ENCODE assay signal across 8 cellular contexts in the genomic region with DNA sequence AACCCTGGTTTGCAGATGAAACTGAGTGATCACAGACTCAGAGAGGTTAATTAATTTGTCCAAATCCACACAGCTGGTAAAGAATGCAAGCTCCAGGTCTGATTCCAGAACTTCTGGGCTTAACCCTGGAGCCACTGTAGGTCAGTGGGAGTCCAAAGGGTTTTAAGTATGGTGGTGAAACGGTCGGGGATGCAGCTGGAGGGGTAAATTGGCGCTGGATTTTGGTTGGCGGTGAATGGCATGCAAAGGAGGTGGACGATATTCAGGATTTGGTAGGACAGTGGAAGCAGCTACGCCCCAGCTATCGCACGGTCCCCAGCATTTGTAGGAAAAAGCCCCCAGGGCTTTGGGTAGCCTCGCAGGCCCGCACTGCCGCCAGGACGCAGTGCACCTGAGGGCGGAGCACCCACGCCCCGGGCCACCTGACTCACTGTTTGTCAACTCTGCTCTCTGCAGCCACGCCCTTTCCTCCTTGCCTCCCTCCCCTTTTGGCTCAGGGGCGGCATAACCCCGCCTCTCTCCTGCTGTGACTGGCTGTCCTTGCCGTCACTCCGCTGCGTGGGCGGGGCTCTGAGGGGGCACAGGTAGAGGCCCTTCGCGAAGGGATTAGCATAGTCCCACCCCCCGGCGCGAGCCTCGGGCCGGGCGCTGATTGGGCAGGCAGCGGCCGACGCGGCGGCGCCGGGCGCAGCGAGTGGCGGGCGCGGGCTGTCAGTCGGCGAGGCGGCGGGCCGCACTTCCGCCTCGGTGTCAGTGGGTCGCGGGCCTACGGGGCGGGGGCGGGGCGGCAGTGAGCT. TPM values are rescaled to one million over a fixed set of nuclear protein-coding genes. Genes with fewer than 3 reads are reported as not detected.
DNase-seq lines count a peak whose midpoint lies in the region; ATAC-seq, FAIRE-seq and TF ChIP-seq lines count a peak whose summit lies in the region.

A gene (plus strand): TSS at position 750 of the 797 bp plus-strand sequence. CDS start 17,664 bp downstream, outside the sequence.

- peaks cover 0 to 24% (median 9%) of the 10 kb centered on the region in 11 experiments; a peak in 12 of 22 replicates for H3K36me3 ChIP-seq in BLaER1 treated with 17β-estradiol and CSF1 and Interleukin-3, amounts not matched to agents 10 nM and 100 nM
- peaks cover 9 to 19% of the 10 kb centered on the region in 2 experiments; a peak in 4 of 5 replicates for H3K36me3 ChIP-seq in HepG2 (replicated peaks in 1 of 2; ENCODE audit: control insufficient read depth in 1 of 2, insufficient read depth in 2 of 2, low read length in 2 of 2)

- TF ChIP-seq EP300 in HepG2 (IDR thresholded peaks at IDR 0.05; ENCODE audit: low read depth in 2 of 2, low read length in 2 of 2) (peak in 1 of 2 experiments; percentile 59; a peak in 1 of 4 replicates), HepG2 (CRISPR knock-in tag; IDR thresholded peaks at IDR 0.05; ENCODE audit: borderline replicate concordance) (no peak; the same call in 1 of the 2 replicates)

- WGBS in HepG2 (ENCODE audit: low lambda C conversion rate) = 2% methylated on average over 40 of the region's 55 CpGs

- BruUV-seq in HepG2 (replicated peaks; lab: Mats Ljungman, UMichigan) = no TSS peak

- H3K4me1 Mint-ChIP-seq in dendritic cell treated with granulocyte-macrophage colony-stimulating factor and Interleukin-4, amounts not matched to agents 40 ng/mL and 50 ng/mL, for 4 days (ENCODE audit: low read depth) = peaks cover 44% of the 10 kb centered on the region

- H3K27ac Mint-ChIP-seq in dendritic cell treated with granulocyte-macrophage colony-stimulating factor and Interleukin-4, amounts not matched to agents 40 ng/mL and 50 ng/mL, for 4 days = peak within 1 kb of the TSS; percentile 65

- H3K27ac ChIP-seq in BLaER1 treated with 17β-estradiol and CSF1 and Interleukin-3, amounts not matched to agents 10 nM and 100 nM = peak within 1 kb of the TSS; percentile 17 to 69 (median 51); a peak in 15 of 22 replicates
- peak within 1 kb of the TSS; percentile 60 for H3K27ac ChIP-seq in HepG2 (ENCODE audit: extremely low read length, insufficient read depth, low read length)

- H3K79me2 ChIP-seq in HepG2 (ENCODE audit: insufficient read depth, low read length) = peaks cover 41% of the 10 kb centered on the region

- in situ Hi-C loops in HepG2 (cut with HindIII; ENCODE audit: extremely low pct_ligation_motif_present, low pct_unique_long_range_greater_than_20kb) = no loop called here

- H3K9me3 Mint-ChIP-seq in dendritic cell treated with granulocyte-macrophage colony-stimulating factor and Interleukin-4, amounts not matched to agents 40 ng/mL and 50 ng/mL, for 4 days = peaks cover 7% of the 10 kb centered on the region

- H3K4me2 ChIP-seq in BLaER1 treated with 17β-estradiol and CSF1 and Interleukin-3, amounts not matched to agents 10 nM and 100 nM = peak within 1 kb of the TSS; percentile 86 to 97 (median 93)
- H3K4me2 ChIP-seq in HepG2 (ENCODE audit: low read depth, low read length) = peak within 1 kb of the TSS; percentile 97

- no peaks in the 10 kb centered on the region for H3K27me3 ChIP-seq in BLaER1 treated with 17β-estradiol and CSF1 and Interleukin-3, amounts not matched to agents 10 nM and 100 nM
- H3K27me3 ChIP-seq in HepG2 (ENCODE audit: control insufficient read depth in 1 of 2, insufficient read depth in 2 of 2, low read length in 2 of 2) = peaks cover 3 to 18% of the 10 kb centered on the region in 2 experiments; a peak in 3 of 5 replicates

- H3K4me3 ChIP-seq in BLaER1 treated with 17β-estradiol and CSF1 and Interleukin-3, amounts not matched to agents 10 nM and 100 nM = peak within 1 kb of the TSS; percentile 58 to 77 (median 69)
- H3K4me3 ChIP-seq in HepG2 (replicated peaks in 1 of 3; ENCODE audit: insufficient read depth in 1 of 3, low read depth in 2 of 3, low read length in 3 of 3) = peak within 1 kb of the TSS; percentile 85 to 97 (median 86)

- peak; percentile 99 for FAIRE-seq in HepG2 (lab: Jason Lieb, UNC)

- peaks cover 8% of the 10 kb centered on the region for H3K27me3 Mint-ChIP-seq in dendritic cell treated with granulocyte-macrophage colony-stimulating factor and Interleukin-4, amounts not matched to agents 40 ng/mL and 50 ng/mL, for 4 days

- peak in 1 of 2 experiments; percentile 44; a peak in 2 of 4 replicates for TF ChIP-seq POLR2A in HepG2 (IDR thresholded peaks at IDR 0.05; ENCODE audit: insufficient read depth in 1 of 2, low read depth in 2 of 2, low read length in 2 of 2)

- CTCF ChIA-PET in HepG2 (lab: Yijun Ruan, JAX; ENCODE audit: low intra/inter-chr PET ratio, low total read pairs) = no interaction called here

- peak within 1 kb of the TSS; percentile 61 to 86 (median 76) for H3K9ac ChIP-seq in BLaER1 treated with 17β-estradiol and CSF1 and Interleukin-3, amounts not matched to agents 10 nM and 100 nM
- peak within 1 kb of the TSS; percentile 90 for H3K9ac ChIP-seq in HepG2 (ENCODE audit: insufficient read depth, low read depth, low read length)

- DNase-seq in NCI-H748 treated with DMSO at 0.1 percent for 48 hours (lab: John Stamatoyannopoulos, UW) (peak; percentile 91), HepG2 (ENCODE audit: low spot score) (peak; percentile 99)
- DNase-seq in activated CD4-positive, alpha-beta T cell treated with anti-CD3 and anti-CD28 coated beads, Interleukin-2, amount 50 U/mL, for 24 hours (ENCODE audit: low read depth in 1 of 2, low spot score in 1 of 2) = peak; percentile 100
- peak; percentile 100 for DNase-seq in stimulated activated CD4-positive, alpha-beta T cell treated with anti-CD3 and anti-CD28 coated beads, Interleukin-4, amount 100 ng/mL, for 1 hour

- intact Hi-C loops in dendritic cell treated with granulocyte-macrophage colony-stimulating factor and Interleukin-4, amounts not matched to agents 40 ng/mL and 50 ng/mL, for 4 days (cut with micrococcal nuclease) = loop anchor here (2.0 to 5.0 kb wide), 2 partner anchors 55 to 64 kb away; a partner anchor contains a TSS
- intact Hi-C loops in HepG2 (cut with micrococcal nuclease; ENCODE audit: unreplicated experiment) = loop anchor here (1.0 to 5.0 kb wide), 2 partner anchors 56 to 139 kb away; no protein-coding TSS in a partner anchor

- TF ChIP-seq RAD21 in HepG2 (CRISPR knock-in tag; IDR thresholded peaks at IDR 0.05) = peak; percentile 35; the same call in 1 of the 2 replicates

- H3K4me1 ChIP-seq in BLaER1 treated with 17β-estradiol and CSF1 and Interleukin-3, amounts not matched to agents 10 nM and 100 nM = peaks cover 27 to 55% (median 49%) of the 10 kb centered on the region in 10 experiments
- H3K4me1 ChIP-seq in HepG2 (ENCODE audit: insufficient read depth, low read length) = peaks cover 36% of the 10 kb centered on the region

- TF ChIP-seq CTCF in HepG2 (CRISPR knock-in tag; IDR thresholded peaks at IDR 0.05) = peak; percentile 34; the same call in 1 of the 2 replicates

- H3K36me3 Mint-ChIP-seq in dendritic cell treated with granulocyte-macrophage colony-stimulating factor and Interleukin-4, amounts not matched to agents 40 ng/mL and 50 ng/mL, for 4 days (ENCODE audit: low read depth) = peaks cover 23% of the 10 kb centered on the region

- POLR2A ChIA-PET in HepG2 (lab: Yijun Ruan, JAX) = interaction anchor here (0.6 kb wide), 1 partner anchor 132 kb away, joined by 3 read pairs; no protein-coding TSS in a partner anchor

- ATAC-seq in GM19372 (IDR thresholded peaks at IDR 0.05; ENCODE audit: low read depth, unreplicated experiment) (peak; percentile 89), HG03558 (IDR thresholded peaks at IDR 0.05; ENCODE audit: extremely low read depth, unreplicated experiment) (peak; percentile 94), HepG2 (peak; percentile 89)

- H3K9me3 ChIP-seq in BLaER1 treated with 17β-estradiol and CSF1 and Interleukin-3, amounts not matched to agents 10 nM and 100 nM (replicated peaks in 1 of 11) = peaks cover 0 to 8% (median 5%) of the 10 kb centered on the region in 11 experiments; a peak in 7 of 22 replicates
- H3K9me3 ChIP-seq in HepG2 (ENCODE audit: low read length) = no peaks in the 10 kb centered on the region

- H3K4me3 Mint-ChIP-seq in dendritic cell treated with granulocyte-macrophage colony-stimulating factor and Interleukin-4, amounts not matched to agents 40 ng/mL and 50 ng/mL, for 4 days = peak within 1 kb of the TSS; percentile 89

- H4K20me1 ChIP-seq in BLaER1 treated with 17β-estradiol and CSF1 and Interleukin-3, amounts not matched to agents 10 nM and 100 nM = peaks cover 31 to 52% (median 39%) of the 10 kb centered on the region in 11 experiments
- peaks cover 40% of the 10 kb centered on the region for H4K20me1 ChIP-seq in HepG2 (ENCODE audit: insufficient read depth, low read length)

- no peak within 1 kb of the TSS for H2AFZ ChIP-seq in HepG2 (ENCODE audit: low read length)

TF ChIP-seq in HepG2, 621 proteins besides CTCF, POLR2A, EP300 and RAD21 (continues in another document):
- peak; percentile 43; the same call in 1 of the 2 replicates for TF ChIP-seq FOXO1 (CRISPR knock-in tag; IDR thresholded peaks at IDR 0.05)
- TF ChIP-seq ZSCAN20 (CRISPR knock-in tag; IDR thresholded peaks at IDR 0.05; ENCODE audit: borderline replicate concordance) = no peak
- 0 out of 2 replicates have a peak, but pooled peaks have one; percentile 30 for TF ChIP-seq ZNF557 (CRISPR knock-in tag; IDR thresholded peaks at IDR 0.05)
- peak; percentile 67; the same call in 1 of the 2 replicates for TF ChIP-seq SMAD1 (CRISPR knock-in tag; IDR thresholded peaks at IDR 0.05; ENCODE audit: borderline replicate concordance, low read depth)

RNA-seq across cellular contexts. Expression of the gene that starts here (rescaled TPM):
- total RNA-seq in HepG2 (2016; rRNA removed; fragmentation: Illumina TruSeq; extraction: Trizol) = 37.4 and 41.5 TPM in 2 replicates
- 19.3 and 19.7 TPM in 2 replicates for total RNA-seq in HepG2 (2016; cell fraction: cytosol; rRNA removed; fragmentation: Illumina TruSeq; extraction: Trizol; ENCODE audit: low read depth)
- total RNA-seq in HepG2 (2016; cell fraction: insoluble cytoplasmic fraction; rRNA removed; fragmentation: Illumina TruSeq; extraction: Trizol) = 37.3 and 39.8 TPM in 2 replicates
- 18.5 and 19.9 TPM in 2 replicates for total RNA-seq in HepG2 (2016; cell fraction: membrane; rRNA removed; fragmentation: Illumina TruSeq; extraction: Trizol)
- total RNA-seq in HepG2 (2016; cell fraction: nucleus; rRNA removed; fragmentation: Illumina TruSeq; extraction: Trizol) = 31.6 and 31.7 TPM in 2 replicates
- 18.5 and 20.5 TPM in 2 replicates for polyA plus RNA-seq in HepG2 (2011; rRNA removed)
- polyA plus RNA-seq in HepG2 (2011; cell fraction: cytosol; rRNA removed) = 11.8 and 12.2 TPM in 2 replicates
- polyA plus RNA-seq in HepG2 (2011; cell fraction: nucleus; rRNA removed) = 64.3 and 72.2 TPM in 2 replicates
- 29.8 and 30.8 TPM in 2 replicates for polyA plus RNA-seq in HepG2 (2012)
- 3.5 and 4.8 TPM in 2 replicates for polyA plus RNA-seq in HepG2 (2016; cell fraction: cytosol; fragmentation: Illumina TruSeq; extraction: Trizol; ENCODE audit: low read depth)
- polyA plus RNA-seq in HepG2 (2016; cell fraction: insoluble cytoplasmic fraction; fragmentation: Illumina TruSeq; extraction: Trizol; ENCODE audit: low read depth) = 31.7 and 35.2 TPM in 2 replicates
- polyA plus RNA-seq in HepG2 (2016; cell fraction: membrane; fragmentation: Illumina TruSeq; extraction: Trizol; ENCODE audit: low read depth) = 9.5 and 9.7 TPM in 2 replicates
- 69.1 and 71.6 TPM in 2 replicates for polyA plus RNA-seq in HepG2 (2016; cell fraction: nucleus; fragmentation: Illumina TruSeq; extraction: Trizol; ENCODE audit: insufficient read depth, low read depth)
- 28.3 and 39.1 TPM in 2 replicates for polyA minus RNA-seq in HepG2 (2011; rRNA and poly(A)+ RNA removed; ENCODE audit: low replicate concordance)
- 11.3 and 14.2 TPM in 2 replicates for polyA minus RNA-seq in HepG2 (2011; cell fraction: cytosol; rRNA and poly(A)+ RNA removed)
- 62.2 and 69.3 TPM in 2 replicates for polyA minus RNA-seq in HepG2 (2011; cell fraction: nucleus; rRNA and poly(A)+ RNA removed)

Comparison
In these comparisons a context has a peak if more than half of its experiments do, and no peak if none do; other contexts are left out.
1. Peak in every context shown above with its lines: DNase-seq, ATAC-seq, H3K4me3 ChIP-seq and H3K27ac ChIP-seq.